Comparison of ENCODE assay signal across 25 cellular contexts in the genomic region with DNA sequence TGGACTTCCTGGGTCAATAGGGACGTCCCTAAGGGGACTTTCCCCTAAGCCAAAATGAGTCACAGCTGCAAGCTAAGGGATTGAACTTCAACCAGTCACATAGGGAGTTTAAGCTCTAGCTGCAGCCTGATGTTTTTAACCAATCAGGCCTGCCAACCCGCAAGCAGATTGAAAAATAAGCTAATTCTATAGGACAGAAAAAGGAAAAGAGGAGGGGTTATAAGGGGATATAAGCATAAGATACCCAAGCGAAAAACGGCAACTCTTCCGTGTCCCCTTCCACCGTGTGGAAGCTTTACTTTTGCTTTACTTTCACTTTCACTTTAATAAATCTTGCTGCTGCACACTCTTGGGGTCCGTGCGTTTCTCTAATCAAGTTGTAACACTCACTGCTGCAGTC. TPM values are rescaled to one million over a fixed set of nuclear protein-coding genes. Genes with fewer than 3 reads are reported as not detected.
DNase-seq lines count a peak whose midpoint lies in the region; ATAC-seq and TF ChIP-seq lines count a peak whose summit lies in the region.
"Had no signal": no experiment of that assay in that cellular context is flagged by ENCODE, and none has a peak within 500 bp of the region (broad histone marks: within the 10 kb centered on the region; RNA-seq: fewer than 3 reads in every experiment).

No MANE protein-coding gene starts in this region.

- DNase-seq in Calu3, result no peak
- peak; percentile 12 for DNase-seq in GM12865 (ENCODE audit: low read depth)
- no peak for DNase-seq in PC-9
- no peak for DNase-seq in memory B cell (ENCODE audit: low spot score in 2 of 2)
- DNase-seq in NCI-H524 (lab: John Stamatoyannopoulos, UW), result no peak
- DNase-seq: activated B cell treated with CpG ODN at 0.5 μM for 24 hours; activated CD4-positive, alpha-beta T cell treated with anti-CD3 and anti-CD28 coated beads, Interleukin-2, amount 50 U/mL, for 4 hours; activated CD8-positive, alpha-beta memory T cell treated with anti-CD3 and anti-CD28 coated beads, Interleukin-2, amount 50 U/mL, for 48 hours; CD8-positive, alpha-beta memory T cell; foreskin fibroblast; left lung; midbrain; NCI-H748 treated with DMSO at 0.1 percent for 48 hours; nephron progenitor cell; OCI-M1; posterior cingulate gyrus; stimulated activated CD4-positive, alpha-beta T cell treated with anti-CD3 and anti-CD28 coated beads, Interleukin-4, amount 100 ng/mL, for 1 hour; T-helper 9 cell; tibial artery had no signal

- H3K4me3 ChIP-seq in GM12865 (ENCODE audit: low read depth, low read length) (no peak overlapping the region), PC-9 (no peak overlapping the region)
- H3K4me3 ChIP-seq: left lung, skin epidermis, tibial artery had no signal

- H2AFZ ChIP-seq in PC-9, result no peak overlapping the region

- no peaks in the 10 kb centered on the region for H3K27me3 ChIP-seq in PC-9 (ENCODE audit: insufficient read depth, low read depth)
- H3K27me3 ChIP-seq: left lung, tibial artery had no signal

- H3K79me2 ChIP-seq in PC-9 (ENCODE audit: low read depth), result no peaks in the 10 kb centered on the region

- CTCF ChIA-PET in Calu3 (lab: Charles Lee), result no interaction called here
- CTCF ChIA-PET in PC-9 (lab: Charles Lee), result no interaction called here

- H3K27ac Mint-ChIP-seq in Calu3 (ENCODE audit: unreplicated experiment), result no peak overlapping the region
- H3K27ac Mint-ChIP-seq in memory B cell, result no peak overlapping the region
- H3K27ac Mint-ChIP-seq: activated B cell treated with CpG ODN at 0.5 μM for 24 hours; nephron progenitor cell; stimulated activated naive CD8-positive, alpha-beta T cell treated with anti-CD3 and anti-CD28 coated beads, Interleukin-15, Interleukin-2, amounts not matched to agents 100 ng/mL and 50 ng/mL, for 24 hours had no signal

- H3K4me2 ChIP-seq in PC-9, result peak overlapping the region; percentile 38; the same call in 1 of the 2 replicates

- H3K36me3 ChIP-seq in PC-9 (ENCODE audit: low read depth), result no peaks in the 10 kb centered on the region
- H3K36me3 ChIP-seq: left lung, tibial artery had no signal

- no peaks in the 10 kb centered on the region for H3K9me2 ChIP-seq in PC-9 (ENCODE audit: insufficient read depth)

- H3K36me3 Mint-ChIP-seq in Calu3 (ENCODE audit: insufficient read depth, unreplicated experiment) (no peaks in the 10 kb centered on the region), memory B cell (peaks cover 3% of the 10 kb centered on the region)

- no peaks in the 10 kb centered on the region for H4K20me1 ChIP-seq in PC-9 (ENCODE audit: insufficient read depth)

- H3K4me1 Mint-ChIP-seq in Calu3 (ENCODE audit: low read depth, unreplicated experiment), result no peaks in the 10 kb centered on the region
- H3K4me1 Mint-ChIP-seq in memory B cell, result no peaks in the 10 kb centered on the region
- H3K4me1 Mint-ChIP-seq: activated B cell treated with CpG ODN at 0.5 μM for 24 hours, nephron progenitor cell had no signal

- H3K9me3 Mint-ChIP-seq in Calu3 (ENCODE audit: low read depth, unreplicated experiment) (peaks cover 14% of the 10 kb centered on the region), memory B cell (peaks cover 22% of the 10 kb centered on the region)

- ATAC-seq in memory B cell (ENCODE audit: low read depth) (no peak), GM18861 (IDR thresholded peaks at IDR 0.05; ENCODE audit: unreplicated experiment) (no peak), HG03442 (IDR thresholded peaks at IDR 0.05; ENCODE audit: unreplicated experiment) (no peak), HG02678 (IDR thresholded peaks at IDR 0.05; ENCODE audit: unreplicated experiment) (no peak)
- ATAC-seq: left lung had no signal

- H3K4me1 ChIP-seq in PC-9 (replicated peaks; ENCODE audit: insufficient read depth), result no peaks in the 10 kb centered on the region
- H3K4me1 ChIP-seq: left lung, tibial artery had no signal

- no peaks in the 10 kb centered on the region for H3K27me3 Mint-ChIP-seq in Calu3 (ENCODE audit: unreplicated experiment)
- H3K27me3 Mint-ChIP-seq in memory B cell, result peaks cover 2% of the 10 kb centered on the region
- H3K27me3 Mint-ChIP-seq: activated B cell treated with CpG ODN at 0.5 μM for 24 hours; stimulated activated naive CD8-positive, alpha-beta T cell treated with anti-CD3 and anti-CD28 coated beads, Interleukin-15, Interleukin-2, amounts not matched to agents 100 ng/mL and 50 ng/mL, for 24 hours had no signal

- H3F3A ChIP-seq in PC-9 (ENCODE audit: insufficient read depth, low read depth), result no peaks in the 10 kb centered on the region

- intact Hi-C loops in Calu3 (cut with micrococcal nuclease; ENCODE audit: unreplicated experiment), result no loop called here
- intact Hi-C loops in PC-9 (cut with micrococcal nuclease; ENCODE audit: unreplicated experiment), result no loop called here

- BruUV-seq in Calu3 (replicated peaks; lab: Mats Ljungman, UMichigan) (no TSS peak), PC-9 (replicated peaks; lab: Mats Ljungman, UMichigan) (no TSS peak)

- TF ChIP-seq CTCF in Calu3 (IDR thresholded peaks at IDR 0.05; ENCODE audit: unreplicated experiment) (no peak), GM12865 (IDR thresholded peaks at IDR 0.05; ENCODE audit: insufficient read depth, low read depth, low read length, missing control alignments) (no peak), PC-9 (conservative IDR thresholded peaks at IDR 0.05) (no peak)

- H3K4me3 Mint-ChIP-seq in Calu3 (ENCODE audit: low read depth, unreplicated experiment) (peak overlapping the region; percentile 12), memory B cell (peak overlapping the region; percentile 22)
- H3K4me3 Mint-ChIP-seq: activated B cell treated with CpG ODN at 0.5 μM for 24 hours; CD8-positive, alpha-beta memory T cell; nephron progenitor cell; stimulated activated naive CD8-positive, alpha-beta T cell treated with anti-CD3 and anti-CD28 coated beads, Interleukin-15, Interleukin-2, amounts not matched to agents 100 ng/mL and 50 ng/mL, for 24 hours had no signal

- POLR2A ChIA-PET in PC-9 (lab: Charles Lee; ENCODE audit: unreplicated experiment), result no interaction called here

- H3K27ac ChIP-seq in PC-9, result no peak overlapping the region
- H3K27ac ChIP-seq: epithelial cell of prostate, left lung, skin epidermis, tibial artery had no signal

- H3K9me3 ChIP-seq in PC-9 (ENCODE audit: insufficient read depth, low read depth), result no peaks in the 10 kb centered on the region; the same call in 1 of the 2 replicates

RNA-seq across cellular contexts. Expression of a gene that starts 24.4 kb away (rescaled TPM):
- 10.7 and 12.8 TPM in 2 replicates for total RNA-seq in Calu3 (2022)
- total RNA-seq in PC-9 (2021), result 5.1 and 6.5 TPM in 2 replicates
